ENCODE assay signal across 8 cellular contexts in genomic region chr17:73304971-73305786, GRCh38. TPM values are rescaled to one million over a fixed set of nuclear protein-coding genes. Genes with fewer than 3 reads are reported as not detected.
A peak's percentile ranks its signal among the peaks of the same experiment; 100 is the strongest.
DNase-seq lines count a peak whose midpoint lies in the region; ATAC-seq and TF ChIP-seq lines count a peak whose summit lies in the region.

No MANE protein-coding gene starts in this region.

- peaks cover 58% of the 10 kb centered on the region for H3F3A ChIP-seq in SK-N-SH (replicated peaks; ENCODE audit: insufficient read depth)

- H3K27ac ChIP-seq in SK-N-SH (ENCODE audit: low read depth in 2 of 2, low read length in 1 of 2) (peak overlapping the region; percentile 31 to 96; a peak in 3 of 4 replicates), neutrophil (peak overlapping the region; percentile 23)

- TF ChIP-seq EP300 in SK-N-SH (IDR thresholded peaks at IDR 0.05; ENCODE audit: borderline replicate concordance in 1 of 2, low read depth in 1 of 2, low read length in 1 of 2), result peak in 1 of 2 experiments; percentile 31; a peak in 1 of 4 replicates

- no peaks in the 10 kb centered on the region for H3K9me3 ChIP-seq in SK-N-SH
- no peaks in the 10 kb centered on the region for H3K9me3 ChIP-seq in neutrophil

- H3K36me3 ChIP-seq in SK-N-SH (replicated peaks in 1 of 2; ENCODE audit: control insufficient read depth in 1 of 2, insufficient read depth in 2 of 2, low read length in 1 of 2) (peaks cover 0 to 8% of the 10 kb centered on the region in 2 experiments), neutrophil (no peaks in the 10 kb centered on the region)

- no peaks in the 10 kb centered on the region for H3K27me3 ChIP-seq in SK-N-SH (ENCODE audit: insufficient read depth)
- no peaks in the 10 kb centered on the region for H3K27me3 ChIP-seq in neutrophil

- H3K4me3 ChIP-seq in SK-N-SH (ENCODE audit: low read depth in 2 of 2, low read length in 1 of 2) (peak overlapping the region; percentile 18 to 63; a peak in 3 of 4 replicates), neutrophil (ENCODE audit: low read depth in 1 of 2, low read length in 1 of 2) (no peak overlapping the region)

- H3K4me2 ChIP-seq in SK-N-SH, result peak overlapping the region; percentile 98

- TF ChIP-seq CTCF in SK-N-SH (IDR thresholded peaks at IDR 0.05) (peak; percentile 55), neutrophil (IDR thresholded peaks at IDR 0.05) (no peak)

- H3K27me3 Mint-ChIP-seq in activated CD4-positive, alpha-beta memory T cell treated with anti-CD3 and anti-CD28 coated beads, Interleukin-2, amount 10 ng/mL, durations not matched to agents 7 days and 5 days, result peaks cover 8% of the 10 kb centered on the region
- peaks cover 2% of the 10 kb centered on the region for H3K27me3 Mint-ChIP-seq in activated CD4-positive, alpha-beta memory T cell treated with anti-CD3 and anti-CD28 coated beads for 36 hours

- H2AFZ ChIP-seq in SK-N-SH (ENCODE audit: low read depth), result peak overlapping the region; percentile 25; the same call in 1 of the 2 replicates

- H3K27ac Mint-ChIP-seq in activated CD4-positive, alpha-beta memory T cell treated with anti-CD3 and anti-CD28 coated beads, Interleukin-2, amount 10 ng/mL, durations not matched to agents 7 days and 5 days, result no peak overlapping the region
- H3K27ac Mint-ChIP-seq in activated CD4-positive, alpha-beta memory T cell treated with anti-CD3 and anti-CD28 coated beads for 36 hours, result no peak overlapping the region

- CTCF ChIA-PET in activated CD4-positive, alpha-beta memory T cell treated with anti-CD3 and anti-CD28 coated beads, Interleukin-2, amount 10 ng/mL, durations not matched to agents 7 days and 5 days (lab: Charles Lee), result no interaction called here
- CTCF ChIA-PET in activated CD4-positive, alpha-beta memory T cell treated with anti-CD3 and anti-CD28 coated beads for 36 hours (lab: Charles Lee), result no interaction called here
- CTCF ChIA-PET in SK-N-SH (lab: Yijun Ruan, JAX), result interaction anchor here (0.6 to 4.3 kb wide), 5 partner anchors 49 to 580 kb away, joined by 3 to 20 read pairs (median 5); no protein-coding TSS in a partner anchor

- intact Hi-C loops in activated CD4-positive, alpha-beta memory T cell treated with anti-CD3 and anti-CD28 coated beads for 36 hours (cut with micrococcal nuclease), result no loop called here

- WGBS in SK-N-SH (ENCODE audit: low lambda C conversion rate), result 37% methylated on average over 13 of the region's 16 CpGs

- no peaks in the 10 kb centered on the region for H3K9me2 ChIP-seq in SK-N-SH

- POLR2A ChIA-PET in activated CD4-positive, alpha-beta memory T cell treated with anti-CD3 and anti-CD28 coated beads, Interleukin-2, amount 10 ng/mL, durations not matched to agents 7 days and 5 days (lab: Charles Lee), result no interaction called here
- POLR2A ChIA-PET in activated CD4-positive, alpha-beta memory T cell treated with anti-CD3 and anti-CD28 coated beads for 36 hours (lab: Charles Lee), result no interaction called here
- POLR2A ChIA-PET in SK-N-SH (lab: Yijun Ruan, JAX), result interaction anchor here (1.0 to 1.5 kb wide), 2 partner anchors 27 to 52 kb away, joined by 3 to 5 read pairs; no protein-coding TSS in a partner anchor

- peak overlapping the region; percentile 10 for H3K4me3 Mint-ChIP-seq in activated CD4-positive, alpha-beta memory T cell treated with anti-CD3 and anti-CD28 coated beads, Interleukin-2, amount 10 ng/mL, durations not matched to agents 7 days and 5 days
- H3K4me3 Mint-ChIP-seq in activated CD4-positive, alpha-beta memory T cell treated with anti-CD3 and anti-CD28 coated beads for 36 hours, result no peak overlapping the region

- peaks cover 24% of the 10 kb centered on the region for H4K20me1 ChIP-seq in SK-N-SH (ENCODE audit: insufficient read depth)

- peak; percentile 28; the same call in 1 of the 2 replicates for TF ChIP-seq RAD21 in SK-N-SH (IDR thresholded peaks at IDR 0.05; ENCODE audit: low read length)

- peaks cover 100% of the 10 kb centered on the region for H3K79me2 ChIP-seq in SK-N-SH (ENCODE audit: insufficient read depth)

- no peak for DNase-seq in activated CD4-positive, alpha-beta memory T cell treated with anti-CD3 and anti-CD28 coated beads, Interleukin-2, amount 10 ng/mL, durations not matched to agents 7 days and 5 days
- DNase-seq in activated CD4-positive, alpha-beta memory T cell treated with anti-CD3 and anti-CD28 coated beads for 36 hours, result no peak
- DNase-seq in SK-N-SH (no peak), fibroblast of gingiva (ENCODE audit: low read depth) (peak; percentile 86), retina (no peak), NCI-H1105 (lab: John Stamatoyannopoulos, UW) (no peak)

- peak overlapping the region; percentile 66 for H3K9ac ChIP-seq in SK-N-SH

- no peak for ATAC-seq in GM19467 (IDR thresholded peaks at IDR 0.05; ENCODE audit: unreplicated experiment)

- peaks cover 8% of the 10 kb centered on the region for H3K4me1 Mint-ChIP-seq in activated CD4-positive, alpha-beta memory T cell treated with anti-CD3 and anti-CD28 coated beads, Interleukin-2, amount 10 ng/mL, durations not matched to agents 7 days and 5 days
- peaks cover 7% of the 10 kb centered on the region for H3K4me1 Mint-ChIP-seq in activated CD4-positive, alpha-beta memory T cell treated with anti-CD3 and anti-CD28 coated beads for 36 hours (ENCODE audit: low read depth)

- no peaks in the 10 kb centered on the region for H3K36me3 Mint-ChIP-seq in activated CD4-positive, alpha-beta memory T cell treated with anti-CD3 and anti-CD28 coated beads, Interleukin-2, amount 10 ng/mL, durations not matched to agents 7 days and 5 days (ENCODE audit: low read depth)
- H3K36me3 Mint-ChIP-seq in activated CD4-positive, alpha-beta memory T cell treated with anti-CD3 and anti-CD28 coated beads for 36 hours, result no peaks in the 10 kb centered on the region

- H3K4me1 ChIP-seq in SK-N-SH (ENCODE audit: control insufficient read depth in 1 of 2, insufficient read depth in 2 of 2, low read depth in 1 of 2, low read length in 1 of 2) (peaks cover 68 to 79% of the 10 kb centered on the region in 2 experiments), neutrophil (ENCODE audit: control insufficient read depth in 1 of 2, insufficient read depth in 1 of 2, low read depth in 1 of 2, low read length in 1 of 2) (peaks cover 17 to 30% of the 10 kb centered on the region in 2 experiments)

- H3K9me3 Mint-ChIP-seq in activated CD4-positive, alpha-beta memory T cell treated with anti-CD3 and anti-CD28 coated beads, Interleukin-2, amount 10 ng/mL, durations not matched to agents 7 days and 5 days, result no peaks in the 10 kb centered on the region
- H3K9me3 Mint-ChIP-seq in activated CD4-positive, alpha-beta memory T cell treated with anti-CD3 and anti-CD28 coated beads for 36 hours, result no peaks in the 10 kb centered on the region

TF ChIP-seq in SK-N-SH, 30 proteins besides CTCF, POLR2A, EP300 and RAD21 (continues in another document):
- TF ChIP-seq NRF1 (IDR thresholded peaks at IDR 0.05; ENCODE audit: low read depth, low read length) (no peak), ELF1 (IDR thresholded peaks at IDR 0.05) (peak; percentile 72), SIN3A (IDR thresholded peaks at IDR 0.05; ENCODE audit: borderline replicate concordance, low read depth, low read length) (no peak; the same call in 1 of the 2 replicates), PBX3 (IDR thresholded peaks at IDR 0.05) (peak; percentile 35; the same call in 1 of the 2 replicates), TAF1 (IDR thresholded peaks at IDR 0.05; ENCODE audit: borderline replicate concordance, low read depth, low read length) (peak; percentile 58; the same call in 1 of the 2 replicates), RCOR1 (IDR thresholded peaks at IDR 0.05; ENCODE audit: low read length) (no peak), YY1 (IDR thresholded peaks at IDR 0.05; ENCODE audit: low read depth) (no peak), ZBTB33 (IDR thresholded peaks at IDR 0.05; ENCODE audit: borderline replicate concordance, low read depth) (no peak), FOXM1 (IDR thresholded peaks at IDR 0.05; ENCODE audit: low read depth) (no peak), TCF12 (IDR thresholded peaks at IDR 0.05) (peak; percentile 64; the same call in 1 of the 2 replicates), JUND (IDR thresholded peaks at IDR 0.05) (no peak)

RNA-seq across cellular contexts. Expression of gene CDC42EP4, which starts 6.6 kb away (rescaled TPM):
- total RNA-seq in activated CD4-positive, alpha-beta memory T cell treated with anti-CD3 and anti-CD28 coated beads, Interleukin-2, amount 10 ng/mL, durations not matched to agents 7 days and 5 days, result 1 to 10 TPM; 3.6 to 3.8 TPM
- 1 to 10 TPM; 1.6 to 1.7 TPM for total RNA-seq in activated CD4-positive, alpha-beta memory T cell treated with anti-CD3 and anti-CD28 coated beads for 36 hours
- 23.7 and 28.3 TPM in 2 replicates for polyA plus RNA-seq in SK-N-SH (2012; rRNA removed)
- 16.3 and 24.6 TPM in 2 replicates for polyA plus RNA-seq in SK-N-SH (2012; cell fraction: cytosol; rRNA removed)
- polyA plus RNA-seq in SK-N-SH (2012; cell fraction: nucleus; rRNA removed), result 15.8 and 17.1 TPM in 2 replicates

RNA-seq across cellular contexts. Expression of gene CPSF4L, which starts 43.5 kb away (rescaled TPM):
- total RNA-seq in activated CD4-positive, alpha-beta memory T cell treated with anti-CD3 and anti-CD28 coated beads, Interleukin-2, amount 10 ng/mL, durations not matched to agents 7 days and 5 days, result not detected
- not detected for total RNA-seq in activated CD4-positive, alpha-beta memory T cell treated with anti-CD3 and anti-CD28 coated beads for 36 hours
- 0.10 TPM in 1 of 2 replicates, not detected in the other for polyA plus RNA-seq in SK-N-SH (2012; rRNA removed)
- not detected in 2 replicates for polyA plus RNA-seq in SK-N-SH (2012; cell fraction: cytosol; rRNA removed)
- not detected in 2 replicates for polyA plus RNA-seq in SK-N-SH (2012; cell fraction: nucleus; rRNA removed)

Comparison
In these comparisons a context has a peak if more than half of its experiments do, and no peak if none do; other contexts are left out.
1. H3K4me3 ChIP-seq: peak in SK-N-SH (2 of 2); none in neutrophil (0 of 2).